25 cellular contexts compared by ENCODE assay signal in the genomic region with DNA sequence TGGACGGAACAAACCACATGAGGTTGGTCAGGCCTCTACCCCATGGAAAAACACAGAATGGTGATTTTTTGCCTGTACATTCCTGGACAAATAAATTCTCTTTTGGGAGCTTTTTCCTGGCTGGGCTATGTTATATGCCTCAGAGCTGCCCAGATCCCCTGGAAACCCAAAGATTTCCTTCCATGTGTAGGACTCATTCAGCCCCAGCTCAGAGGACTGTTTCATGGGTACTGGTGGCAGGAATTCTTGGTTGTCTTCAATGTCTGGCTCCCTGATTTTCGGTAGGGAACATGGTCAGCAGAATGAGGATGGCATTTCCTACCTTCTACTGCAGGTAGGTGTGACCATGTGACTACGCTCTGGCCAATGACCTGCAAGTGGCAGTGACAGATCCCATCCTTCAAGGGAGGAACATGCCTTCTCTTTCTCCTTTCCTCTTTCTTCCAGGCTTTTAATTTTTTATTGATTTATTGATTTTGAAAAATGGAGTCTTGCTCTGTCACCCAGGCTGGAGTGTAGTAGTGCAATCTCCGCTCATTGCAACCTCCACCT. TPM values are rescaled to one million over a fixed set of nuclear protein-coding genes. Genes with fewer than 3 reads are reported as not detected.
DNase-seq lines count a peak whose midpoint lies in the region; ATAC-seq, FAIRE-seq and TF ChIP-seq lines count a peak whose summit lies in the region.
"Had no signal": no experiment of that assay in that cellular context is flagged by ENCODE, and none has a peak within 500 bp of the region (broad histone marks: within the 10 kb centered on the region; RNA-seq: fewer than 3 reads in every experiment).

No MANE protein-coding gene starts in this region.

- no peak for TF ChIP-seq POLR2A in H1 (IDR thresholded peaks at IDR 0.05; ENCODE audit: control extremely low read depth in 1 of 2, low read depth in 2 of 2, low read length in 2 of 2)

- H3K27ac ChIP-seq in H1 (ENCODE audit: low read depth, low read length) (no peak overlapping the region), liver (ENCODE audit: low read depth in 1 of 2, low read length in 2 of 2) (peak overlapping the region; percentile 88 to 90)
- H3K27ac ChIP-seq: A549; BLaER1 treated with 17β-estradiol and CSF1 and Interleukin-3, amounts not matched to agents 10 nM and 100 nM had no signal

- H2BK12ac ChIP-seq in H1 (ENCODE audit: low read depth, low read length) = no peak overlapping the region

- POLR2A ChIA-PET in WTC11 (lab: Charles Lee) (no interaction called here), H1 (lab: Charles Lee; ENCODE audit: partially characterized antibody) (no interaction called here)

- H3K56ac ChIP-seq in H1 (replicated peaks; ENCODE audit: insufficient read length, low read depth, low read length) = no peak overlapping the region

- no peak overlapping the region for H3K4me2 ChIP-seq in H1 (ENCODE audit: insufficient read depth in 1 of 2, low read depth in 2 of 2, low read length in 2 of 2)
- H3K4me2 ChIP-seq: A549; BLaER1 treated with 17β-estradiol and CSF1 and Interleukin-3, amounts not matched to agents 10 nM and 100 nM had no signal

- no peaks in the 10 kb centered on the region; the same call in 1 of the 2 replicates for H3K23me2 ChIP-seq in H1 (ENCODE audit: low read depth, low read length)

- no peak overlapping the region for H4K5ac ChIP-seq in H1 (ENCODE audit: insufficient read length, low read depth, low read length)

- no peaks in the 10 kb centered on the region for H4K20me1 ChIP-seq in H1 (replicated peaks in 1 of 2; ENCODE audit: control insufficient read depth in 1 of 2, insufficient read depth in 2 of 2, low read length in 2 of 2)
- H4K20me1 ChIP-seq: BLaER1 treated with 17β-estradiol and CSF1 and Interleukin-3, amounts not matched to agents 10 nM and 100 nM had no signal

- 0 out of 2 replicates have a peak overlapping the region, but pooled peaks have one; percentile 11 for H2AFZ ChIP-seq in H1 (ENCODE audit: low read length)

- H3K36me3 ChIP-seq in H1 (ENCODE audit: control insufficient read depth in 2 of 4, insufficient read depth in 4 of 4, low read length in 3 of 4) (no peaks in the 10 kb centered on the region), liver (ENCODE audit: control insufficient read depth in 4 of 4, insufficient read depth in 3 of 4, low read depth in 1 of 4, low read length in 3 of 4) (no peaks in the 10 kb centered on the region)
- H3K36me3 ChIP-seq: BE2C; BLaER1 treated with 17β-estradiol and CSF1 and Interleukin-3, amounts not matched to agents 10 nM and 100 nM had no signal

- peaks cover 0 to 1% (median 0%) of the 10 kb centered on the region in 4 experiments; a peak in 1 of 7 replicates for H3K27me3 ChIP-seq in H1 (replicated peaks in 1 of 4; ENCODE audit: control insufficient read depth in 3 of 4, extremely low read depth in 1 of 4, insufficient read depth in 3 of 4, low read length in 3 of 4)
- no peaks in the 10 kb centered on the region for H3K27me3 ChIP-seq in liver (ENCODE audit: control insufficient read depth in 4 of 4, insufficient read depth in 4 of 4, low read length in 3 of 4)
- H3K27me3 ChIP-seq: BE2C; BLaER1 treated with 17β-estradiol and CSF1 and Interleukin-3, amounts not matched to agents 10 nM and 100 nM had no signal

- H2BK120ac ChIP-seq in H1 (replicated peaks; ENCODE audit: low read depth, low read length) = no peak overlapping the region

- intact Hi-C loops in posterior vena cava (cut with DNase I) (loop anchor here in 1 of 2 donors (10.0 kb wide), 1 partner anchor 117 kb away; no protein-coding TSS in a partner anchor), Right ventricle myocardium inferior (cut with DNase I) (no loop called here)

- H3K4ac ChIP-seq in H1 (replicated peaks; ENCODE audit: insufficient read length, low read depth, low read length) = no peak overlapping the region

- DNase-seq in WTC11 (ENCODE audit: low spot score) = no peak
- DNase-seq in H1 (ENCODE audit: low read depth in 1 of 2, low spot score in 2 of 2) = no peak
- DNase-seq in posterior vena cava (ENCODE audit: low spot score) = peak; percentile 5
- no peak for DNase-seq in amygdala (lab: John Stamatoyannopoulos, UW)
- no peak for DNase-seq in Right ventricle myocardium inferior (ENCODE audit: missing footprints)
- DNase-seq: 8988T; ACHN; AML-193; BE2C; CD4-positive, alpha-beta T cell; CD8-positive, alpha-beta memory T cell; DMS 273 treated with DMSO at 0.1 percent for 48 hours; DMS79; EL; GDM1; GOT3; H7 had no signal

- no peaks in the 10 kb centered on the region for H3K4me1 ChIP-seq in H1 (replicated peaks in 1 of 4; ENCODE audit: control insufficient read depth in 3 of 4, insufficient read depth in 4 of 4, low read length in 3 of 4)
- H3K4me1 ChIP-seq in liver (ENCODE audit: control insufficient read depth in 4 of 4, insufficient read depth in 4 of 4, low read length in 3 of 4) = peaks cover 2 to 23% (median 15%) of the 10 kb centered on the region in 4 donors
- H3K4me1 ChIP-seq: A549, BE2C had no signal

- no peak overlapping the region for H2AK5ac ChIP-seq in H1 (ENCODE audit: low read depth, low read length)

- WGBS in H1 (ENCODE audit: extremely low coverage in 1 of 2, insufficient coverage in 1 of 2, insufficient read length in 1 of 2, insufficient replicate concordance in 2 of 2, low coverage in 1 of 2, low lambda C conversion rate in 2 of 2, missing lambda C conversion rate in 1 of 2), 2 experiments = 90% methylated on average over 4 of the region's 4 CpGs; no CpG with 5 or more reads in 1 of the 2 experiments
- 71% methylated on average over 4 of the region's 4 CpGs for WGBS in liver

- ATAC-seq in WTC11 = no peak
- no peak for ATAC-seq in Right ventricle myocardium inferior
- ATAC-seq in GM19397 (IDR thresholded peaks at IDR 0.05; ENCODE audit: unreplicated experiment) = no peak
- ATAC-seq: A549, GM12878, HCT116 had no signal

- no peak for TF ChIP-seq CTCF in WTC11 (IDR thresholded peaks at IDR 0.05)
- no peak for TF ChIP-seq CTCF in H1 (IDR thresholded peaks at IDR 0.05; ENCODE audit: control extremely low read depth in 1 of 3, insufficient read depth in 1 of 3, low read depth in 1 of 3, low read length in 3 of 3)
- TF ChIP-seq CTCF in liver (IDR thresholded peaks at IDR 0.05; ENCODE audit: low read depth, low read length, missing input control) = no peak

- no peak overlapping the region for H3K18ac ChIP-seq in H1 (ENCODE audit: extremely low read depth, low read length)

- H3K4me3 Mint-ChIP-seq in WTC11 = no peak overlapping the region
- H3K4me3 Mint-ChIP-seq: CD14-positive monocyte; CD4-positive, alpha-beta T cell; CD8-positive, alpha-beta memory T cell had no signal

- H3K23ac ChIP-seq in H1 (ENCODE audit: insufficient read length) = no peak overlapping the region

- H3K79me2 ChIP-seq in H1 (ENCODE audit: control insufficient read depth in 1 of 2, insufficient read depth in 2 of 2, low read length in 2 of 2) = no peaks in the 10 kb centered on the region

- FAIRE-seq in H1 (lab: Jason Lieb, UNC) = no peak
- FAIRE-seq: A549, D721Med, GM12878 had no signal

- H3K79me1 ChIP-seq in H1 (ENCODE audit: low read depth, low read length) = no peaks in the 10 kb centered on the region

- no peak overlapping the region for H3K4me3 ChIP-seq in H1 (ENCODE audit: extremely low read depth in 1 of 4, insufficient read depth in 2 of 4, low read depth in 3 of 4, low read length in 4 of 4)
- no peak overlapping the region for H3K4me3 ChIP-seq in liver (ENCODE audit: low read depth in 1 of 3, low read length in 3 of 3)
- H3K4me3 ChIP-seq: A549; BLaER1 treated with 17β-estradiol and CSF1 and Interleukin-3, amounts not matched to agents 10 nM and 100 nM; GM12878 had no signal

- no peak overlapping the region for H4K8ac ChIP-seq in H1 (ENCODE audit: extremely low read depth, insufficient read depth, low read length)

- H3K9me3 ChIP-seq in H1 (ENCODE audit: insufficient read depth in 2 of 2, low read depth in 1 of 2, low read length in 1 of 2) (no peaks in the 10 kb centered on the region), liver (ENCODE audit: control insufficient read depth in 4 of 4, low read length in 3 of 4) (no peaks in the 10 kb centered on the region)
- H3K9me3 ChIP-seq: A549, BE2C had no signal

- peaks cover 3% of the 10 kb centered on the region; the same call in 1 of the 2 replicates for H3K27me3 Mint-ChIP-seq in WTC11 (ENCODE audit: low read depth)
- H3K27me3 Mint-ChIP-seq: CD4-positive, alpha-beta T cell had no signal

- CTCF ChIA-PET in WTC11 (lab: Charles Lee) = interaction anchor here (1.1 to 1.4 kb wide), 3 partner anchors 21 to 113 kb away, joined by 3 to 5 read pairs (median 4); no protein-coding TSS in a partner anchor
- CTCF ChIA-PET in H1 (lab: Charles Lee; ENCODE audit: partially characterized antibody) = interaction anchor here (1.2 to 2.7 kb wide), 4 partner anchors 9 to 107 kb away, joined by 3 to 8 read pairs (median 5); no protein-coding TSS in a partner anchor

- no peaks in the 10 kb centered on the region for H3K9me3 Mint-ChIP-seq in WTC11
- H3K9me3 Mint-ChIP-seq: CD14-positive monocyte; CD4-positive, alpha-beta T cell; CD8-positive, alpha-beta memory T cell had no signal

- no peak overlapping the region for H2BK20ac ChIP-seq in H1 (ENCODE audit: low read length)

- TF ChIP-seq EP300 in H1 (IDR thresholded peaks at IDR 0.05; ENCODE audit: borderline replicate concordance in 1 of 2, low read depth in 2 of 2, low read length in 2 of 2) = no peak

- TF ChIP-seq RAD21 in H1 (IDR thresholded peaks at IDR 0.05 in 1 of 2, conservative IDR thresholded peaks at IDR 0.05 in 1 of 2; ENCODE audit: low read depth in 2 of 2, low read length in 2 of 2) = no peak
- TF ChIP-seq RAD21 in liver (IDR thresholded peaks at IDR 0.05) = no peak

- no peak overlapping the region for H2BK5ac ChIP-seq in H1 (ENCODE audit: low read depth, low read length)

- no peak overlapping the region for H3K27ac Mint-ChIP-seq in WTC11
- H3K27ac Mint-ChIP-seq: CD4-positive, alpha-beta T cell; CD8-positive, alpha-beta memory T cell had no signal

- H2BK15ac ChIP-seq in H1 (ENCODE audit: low read length) = no peak overlapping the region

- H3K4me1 Mint-ChIP-seq in WTC11 = no peaks in the 10 kb centered on the region

- H4K91ac ChIP-seq in H1 (replicated peaks; ENCODE audit: insufficient read length, low read length) = no peak overlapping the region

- no peaks in the 10 kb centered on the region for H3K36me3 Mint-ChIP-seq in WTC11
- H3K36me3 Mint-ChIP-seq: CD14-positive monocyte; CD8-positive, alpha-beta memory T cell had no signal

- H3K14ac ChIP-seq in H1 (ENCODE audit: insufficient read length) = no peak overlapping the region

- H3K9ac ChIP-seq in H1 (replicated peaks in 1 of 4; ENCODE audit: extremely low read depth in 1 of 4, low read depth in 3 of 4, low read length in 3 of 4) = no peak overlapping the region
- peak overlapping the region in 1 of 2 donors; percentile 62 for H3K9ac ChIP-seq in liver (ENCODE audit: low read depth in 1 of 2, low read length in 2 of 2)
- H3K9ac ChIP-seq: BLaER1 treated with 17β-estradiol and CSF1 and Interleukin-3, amounts not matched to agents 10 nM and 100 nM had no signal

RNA-seq across cellular contexts. Expression of a gene that starts 15.4 kb away (rescaled TPM):
- total RNA-seq in WTC11 (2021) = 0.21 to 0.55 TPM (median 0.55 TPM) in 3 replicates
- total RNA-seq in H1 (2021; fragmentation: NEBNext Ultra II Directional; extraction: Animal tissue kit (Norgen Biotek cat#: 25700)) = 0.42 and 0.56 TPM in 2 replicates
- polyA plus RNA-seq in H1 (2011; rRNA removed) = 0.16 and 0.38 TPM in 2 replicates
- 0.23 TPM for polyA plus RNA-seq in H1 (2011; cell fraction: cytosol; rRNA removed)
- polyA plus RNA-seq in H1 (2011; cell fraction: nucleus; rRNA removed) = 0.19 TPM
- polyA plus RNA-seq in H1 (2012, experiment 1 of 2) = 0.19 to 0.64 TPM (median 0.37 TPM) in 4 replicates
- polyA plus RNA-seq in H1 (2012, experiment 2 of 2) = 0.17 TPM
- polyA plus RNA-seq in H1 (2013, experiment 1 of 2) = 0.36 TPM
- 0.24 TPM for polyA plus RNA-seq in H1 (2013, experiment 2 of 2)
- 0.39 and 0.41 TPM in 2 replicates for polyA minus RNA-seq in H1 (2011; rRNA and poly(A)+ RNA removed)
- polyA minus RNA-seq in H1 (2011; cell fraction: cytosol; rRNA and poly(A)+ RNA removed) = not detected
- 0.40 TPM for polyA minus RNA-seq in H1 (2011; cell fraction: nucleus; rRNA and poly(A)+ RNA removed)
- total RNA-seq in liver = 1 to 10 TPM; 2.4 to 3.2 TPM
- polyA plus RNA-seq in liver = 1 to 10 TPM; 1.2 to 2.0 TPM
- total RNA-seq in posterior vena cava = 1 to 10 TPM; 4.5 to 5.0 TPM
- total RNA-seq in Right ventricle myocardium inferior = 2.0 TPM
- total RNA-seq: H7 had no signal
